ENCODE assay signal across 1 cellular context in genomic region chr10:95356-96115, GRCh38.
TF ChIP-seq lines count a peak whose summit lies in the region.

No MANE protein-coding gene starts in this region.

TF ChIP-seq in HepG2, 621 proteins besides CTCF, POLR2A, EP300 and RAD21:
- TF ChIP-seq MAFF (IDR thresholded peaks at IDR 0.05; ENCODE audit: low read depth, low read length) (0 out of 2 replicates have a peak, but pooled peaks have one; percentile 12), ZNF138 (CRISPR knock-in tag; IDR thresholded peaks at IDR 0.05; ENCODE audit: low read depth) (no peak), ZFAT (CRISPR knock-in tag; conservative IDR thresholded peaks at IDR 0.05) (no peak)
TF ChIP-seq in HepG2: peak in this region for 1.
